In genomic region chr18:56723706-56724105, GRCh38 we compare ENCODE assay signal across 35 cellular contexts.
"Had no signal": no experiment of that assay in that cellular context is flagged by ENCODE, and none has a peak within 500 bp of the region (broad histone marks: within the 10 kb centered on the region; RNA-seq: fewer than 3 reads in every experiment).

No MANE protein-coding gene starts in this region.

- H3K4me3 Mint-ChIP-seq: activated B cell treated with CpG ODN at 0.5 μM for 24 hours; activated CD4-positive, alpha-beta memory T cell treated with anti-CD3 and anti-CD28 coated beads for 36 hours; activated CD4-positive, alpha-beta T cell treated with anti-CD3 and anti-CD28 coated beads, Interleukin-2, amount 10 ng/mL, durations not matched to agents 24 days and 14 days; activated CD8-positive, alpha-beta memory T cell treated with anti-CD3 and anti-CD28 coated beads, Interleukin-2, amount 10 ng/mL, durations not matched to agents 7 days and 5 days; activated CD8-positive, alpha-beta T cell treated with anti-CD3 and anti-CD28 coated beads, Interleukin-2, amount 10 ng/mL, durations not matched to agents 7 days and 5 days; activated naive CD8-positive, alpha-beta T cell treated with anti-CD3 and anti-CD28 coated beads for 36 hours; activated T-cell treated with anti-CD3 and anti-CD28 coated beads, Interleukin-2, amount 50 U/mL, for 24 hours; T-helper 1 cell treated with Interleukin-12 subunit alpha and Interleukin-12 subunit beta and Interleukin-4 antibody, amounts not matched to agents 30 μg/mL and 1 μg/mL, for 36 hours; T-helper 2 cell treated with Interferon-gamma antibody and Interleukin-4, amounts not matched to agents 5 μg/mL and 100 μg/mL, for 36 hours had no signal

- H3K27me3 Mint-ChIP-seq: activated B cell treated with CpG ODN at 0.5 μM for 24 hours; activated CD4-positive, alpha-beta memory T cell treated with anti-CD3 and anti-CD28 coated beads for 36 hours; activated CD4-positive, alpha-beta T cell treated with anti-CD3 and anti-CD28 coated beads, Interleukin-2, amount 10 ng/mL, durations not matched to agents 24 days and 14 days; activated CD8-positive, alpha-beta memory T cell treated with anti-CD3 and anti-CD28 coated beads, Interleukin-2, amount 10 ng/mL, durations not matched to agents 7 days and 5 days; activated naive CD8-positive, alpha-beta T cell treated with anti-CD3 and anti-CD28 coated beads for 36 hours; activated T-cell treated with anti-CD3 and anti-CD28 coated beads, Interleukin-2, amount 50 U/mL, for 24 hours had no signal

- DNase-seq: activated B cell treated with CpG ODN at 0.5 μM for 24 hours; activated CD4-positive, alpha-beta memory T cell treated with anti-CD3 and anti-CD28 coated beads for 36 hours; activated CD4-positive, alpha-beta T cell treated with anti-CD3 and anti-CD28 coated beads for 4 hours; activated CD4-positive, alpha-beta T cell treated with anti-CD3 and anti-CD28 coated beads, Interleukin-2, amount 10 ng/mL, durations not matched to agents 24 days and 14 days; activated CD4-positive, alpha-beta T cell treated with anti-CD3 and anti-CD28 coated beads, Interleukin-2, amount 50 U/mL, for 1 hour; activated CD4-positive, alpha-beta T cell treated with anti-CD3 and anti-CD28 coated beads, Interleukin-2, amount 50 U/mL, for 4 hours; activated CD4-positive, CD25-positive, alpha-beta regulatory T cell treated with anti-CD3 and anti-CD28 coated beads, Interleukin-2, amount 50 U/mL, for 72 hours; activated CD8-positive, alpha-beta memory T cell treated with anti-CD3 and anti-CD28 coated beads for 24 hours; activated CD8-positive, alpha-beta memory T cell treated with anti-CD3 and anti-CD28 coated beads, Interleukin-2, amount 10 ng/mL, durations not matched to agents 7 days and 5 days; activated CD8-positive, alpha-beta memory T cell treated with anti-CD3 and anti-CD28 coated beads, Interleukin-2, amount 50 U/mL, for 48 hours; activated CD8-positive, alpha-beta T cell treated with anti-CD3 and anti-CD28 coated beads, Interleukin-2, amount 10 ng/mL, durations not matched to agents 7 days and 5 days; activated effector memory CD4-positive, alpha-beta T cell treated with Interleukin-2 at 50 U/mL for 16 hours; activated gamma-delta T cell; activated naive CD4-positive, alpha-beta T cell treated with anti-CD3 and anti-CD28 coated beads, Interleukin-2, amount 50 U/mL, for 16 hours; activated naive CD4-positive, alpha-beta T cell treated with Interleukin-2 at 50 U/mL for 16 hours; activated naive CD8-positive, alpha-beta T cell treated with anti-CD3 and anti-CD28 coated beads for 36 hours; activated T-cell treated with anti-CD3 and anti-CD28 coated beads, Interleukin-2, amount 50 U/mL, for 24 hours; activated T-cell treated with anti-CD3 and anti-CD28 coated beads, Interleukin-2, amount 50 U/mL, for 48 hours; adrenal gland; amniotic stem cell; aorta; body of pancreas; brain microvascular endothelial cell; central memory CD4-positive, alpha-beta T cell; T-helper 1 cell; T-helper 2 cell; T-helper 9 cell had no signal

- H3K4me3 ChIP-seq: adrenal gland, body of pancreas, breast epithelium had no signal

- H3K4me1 ChIP-seq: adrenal gland, body of pancreas, breast epithelium had no signal

- H3K27me3 ChIP-seq: adrenal gland, body of pancreas, brain microvascular endothelial cell, breast epithelium had no signal

- ATAC-seq: activated CD8-positive, alpha-beta memory T cell treated with anti-CD3 and anti-CD28 coated beads, Interleukin-2, amount 10 ng/mL, durations not matched to agents 7 days and 5 days; activated CD8-positive, alpha-beta T cell treated with anti-CD3 and anti-CD28 coated beads, Interleukin-2, amount 10 ng/mL, durations not matched to agents 7 days and 5 days; activated naive CD4-positive, alpha-beta T cell treated with anti-CD3 and anti-CD28 coated beads, Interleukin-2, amount 50 U/mL, for 72 hours; body of pancreas had no signal

- H3K36me3 ChIP-seq: adrenal gland, brain microvascular endothelial cell had no signal

- H3K9me3 Mint-ChIP-seq: activated B cell treated with CpG ODN at 0.5 μM for 24 hours; activated naive CD4-positive, alpha-beta T cell treated with anti-CD3 and anti-CD28 coated beads, Interleukin-2, amount 50 U/mL, for 72 hours; T-helper 2 cell treated with Interferon-gamma antibody and Interleukin-4, amounts not matched to agents 5 μg/mL and 100 μg/mL, for 36 hours had no signal

- H3K27ac ChIP-seq: adrenal gland, body of pancreas, brain microvascular endothelial cell, breast epithelium, VCaP had no signal

- FAIRE-seq: astrocyte, TTC549 had no signal

- H3K4me1 Mint-ChIP-seq: activated B cell treated with CpG ODN at 0.5 μM for 24 hours had no signal

- H3K27ac Mint-ChIP-seq: activated B cell treated with CpG ODN at 0.5 μM for 24 hours; activated CD4-positive, alpha-beta memory T cell treated with anti-CD3 and anti-CD28 coated beads for 36 hours; activated CD4-positive, alpha-beta T cell treated with anti-CD3 and anti-CD28 coated beads, Interleukin-2, amount 10 ng/mL, durations not matched to agents 24 days and 14 days; activated CD8-positive, alpha-beta memory T cell treated with anti-CD3 and anti-CD28 coated beads, Interleukin-2, amount 10 ng/mL, durations not matched to agents 7 days and 5 days; activated CD8-positive, alpha-beta T cell treated with anti-CD3 and anti-CD28 coated beads, Interleukin-2, amount 10 ng/mL, durations not matched to agents 7 days and 5 days; activated naive CD4-positive, alpha-beta T cell treated with anti-CD3 and anti-CD28 coated beads, Interleukin-2, amount 50 U/mL, for 72 hours; activated naive CD8-positive, alpha-beta T cell treated with anti-CD3 and anti-CD28 coated beads for 36 hours; activated T-cell treated with anti-CD3 and anti-CD28 coated beads, Interleukin-2, amount 50 U/mL, for 24 hours; activated T-helper 2 cell treated with anti-CD3 and anti-CD28 coated beads, Interferon-gamma antibody, Interleukin-2, Interleukin-4, amounts not matched to agents 10 μg/mL and 5 μg/mL and 100 μg/mL, durations not matched to agents 14 hours and 24 hours and 36 hours; T-helper 1 cell treated with Interleukin-12 subunit alpha and Interleukin-12 subunit beta and Interleukin-4 antibody, amounts not matched to agents 30 μg/mL and 1 μg/mL, for 36 hours; T-helper 2 cell treated with Interferon-gamma antibody and Interleukin-4, amounts not matched to agents 5 μg/mL and 100 μg/mL, for 36 hours had no signal

- H3K9me3 ChIP-seq: adrenal gland, body of pancreas, breast epithelium had no signal
